ENCODE assay signal across 24 cellular contexts in the genomic region with DNA sequence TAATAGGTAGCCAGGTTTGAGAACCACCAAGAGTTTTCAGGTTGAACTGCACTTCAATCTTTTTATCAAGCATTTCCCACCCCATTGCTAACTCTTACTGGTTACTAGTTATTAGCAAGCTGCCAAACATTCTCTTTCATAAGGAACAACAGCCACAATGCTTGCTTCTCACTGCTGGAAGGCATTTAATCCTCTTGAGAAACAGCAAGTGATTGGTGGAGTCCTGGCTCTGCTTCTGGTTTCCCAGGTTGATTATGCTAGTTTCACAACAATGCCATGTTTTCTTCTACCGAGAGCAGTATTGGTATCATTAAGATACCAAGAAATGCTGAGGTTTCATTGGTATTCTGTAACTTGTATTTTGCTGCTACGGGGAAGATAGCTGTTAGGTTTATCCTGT.
"Had no signal": no experiment of that assay in that cellular context is flagged by ENCODE, and none has a peak within 500 bp of the region (broad histone marks: within the 10 kb centered on the region; RNA-seq: fewer than 3 reads in every experiment).

No MANE protein-coding gene starts in this region.

- H3K36me3 ChIP-seq: breast epithelium, uterus had no signal

- H3K4me3 ChIP-seq: breast epithelium, coronary artery, lower lobe of right lung, mucosa of descending colon, testis, uterus had no signal

- ATAC-seq: activated T-cell treated with anti-CD3 and anti-CD28 coated beads, Interleukin-2, amount 50 U/mL, for 4 hours; foreskin keratinocyte; left lobe of liver; lower lobe of right lung; mucosa of descending colon; T-cell had no signal

- H3K4me1 ChIP-seq: breast epithelium, foreskin keratinocyte, lower lobe of right lung, testis, uterus had no signal

- H3K27ac ChIP-seq: breast epithelium, coronary artery, foreskin keratinocyte, lower lobe of right lung, testis, uterus, WERI-Rb-1 had no signal

- H3K4me1 Mint-ChIP-seq: activated CD4-positive, alpha-beta T cell treated with anti-CD3 and anti-CD28 coated beads, Interleukin-2, amount 10 ng/mL, durations not matched to agents 7 days and 5 days; activated naive CD4-positive, alpha-beta T cell treated with anti-CD3 and anti-CD28 coated beads, Interleukin-2, amount 10 ng/mL, durations not matched to agents 7 days and 5 days; central memory CD8-positive, alpha-beta T cell; T-cell had no signal

- H3K27me3 Mint-ChIP-seq: activated CD4-positive, alpha-beta T cell treated with anti-CD3 and anti-CD28 coated beads, Interleukin-2, amount 10 ng/mL, durations not matched to agents 7 days and 5 days; activated naive CD4-positive, alpha-beta T cell treated with anti-CD3 and anti-CD28 coated beads, Interleukin-2, amount 10 ng/mL, durations not matched to agents 7 days and 5 days; central memory CD8-positive, alpha-beta T cell; T-cell had no signal

- H3K27ac Mint-ChIP-seq: activated CD4-positive, alpha-beta T cell treated with anti-CD3 and anti-CD28 coated beads, Interleukin-2, amount 10 ng/mL, durations not matched to agents 7 days and 5 days; activated naive CD4-positive, alpha-beta T cell treated with anti-CD3 and anti-CD28 coated beads, Interleukin-2, amount 10 ng/mL, durations not matched to agents 7 days and 5 days; T-cell had no signal

- DNase-seq: activated CD4-positive, alpha-beta T cell treated with anti-CD3 and anti-CD28 coated beads, Interleukin-2, amount 10 ng/mL, durations not matched to agents 7 days and 5 days; activated CD4-positive, CD25-positive, alpha-beta regulatory T cell treated with anti-CD3 and anti-CD28 coated beads, Interleukin-2, amount 50 U/mL, for 72 hours; activated CD8-positive, alpha-beta memory T cell treated with anti-CD3 and anti-CD28 coated beads for 24 hours; activated CD8-positive, alpha-beta memory T cell treated with anti-CD3 and anti-CD28 coated beads, Interleukin-2, amount 50 U/mL, for 4 hours; activated naive CD4-positive, alpha-beta T cell treated with anti-CD3 and anti-CD28 coated beads, Interleukin-2, amount 10 ng/mL, durations not matched to agents 7 days and 5 days; activated T-cell treated with anti-CD3 and anti-CD28 coated beads, Interleukin-2, amount 50 U/mL, for 4 hours; aorta; foreskin keratinocyte; kidney; lower lobe of right lung; mesendoderm; mucosa of descending colon; occipital lobe; retina; stimulated activated CD4-positive, alpha-beta T cell treated with anti-CD3 and anti-CD28 coated beads, Interleukin-4, amount 100 ng/mL, for 1 hour; stimulated activated naive CD4-positive, alpha-beta T cell; T-cell; testis; uterus; WERI-Rb-1 had no signal

- H3K9me3 Mint-ChIP-seq: activated CD4-positive, alpha-beta T cell treated with anti-CD3 and anti-CD28 coated beads, Interleukin-2, amount 10 ng/mL, durations not matched to agents 7 days and 5 days; activated naive CD4-positive, alpha-beta T cell treated with anti-CD3 and anti-CD28 coated beads, Interleukin-2, amount 10 ng/mL, durations not matched to agents 7 days and 5 days; activated T-cell treated with anti-CD3 and anti-CD28 coated beads, Interleukin-2, amount 50 U/mL, for 4 hours; central memory CD8-positive, alpha-beta T cell; T-cell had no signal

- H3K27me3 ChIP-seq: breast epithelium, foreskin keratinocyte, testis, uterus had no signal

- H3K9me3 ChIP-seq: breast epithelium, lower lobe of right lung, mucosa of descending colon, testis, uterus had no signal

- H3K4me3 Mint-ChIP-seq: activated CD4-positive, alpha-beta T cell treated with anti-CD3 and anti-CD28 coated beads, Interleukin-2, amount 10 ng/mL, durations not matched to agents 7 days and 5 days; activated naive CD4-positive, alpha-beta T cell treated with anti-CD3 and anti-CD28 coated beads, Interleukin-2, amount 10 ng/mL, durations not matched to agents 7 days and 5 days; activated T-cell treated with anti-CD3 and anti-CD28 coated beads, Interleukin-2, amount 50 U/mL, for 4 hours; central memory CD8-positive, alpha-beta T cell; T-cell had no signal
